Comparison of ENCODE assay signal across 15 cellular contexts in genomic region chr11:216081-216974, GRCh38. TPM values are rescaled to one million over a fixed set of nuclear protein-coding genes. Genes with fewer than 3 reads are reported as not detected.
DNase-seq lines count a peak whose midpoint lies in the region; ATAC-seq and TF ChIP-seq lines count a peak whose summit lies in the region.
"Had no signal": no experiment of that assay in that cellular context is flagged by ENCODE, and none has a peak within 500 bp of the region (broad histone marks: within the 10 kb centered on the region; RNA-seq: fewer than 3 reads in every experiment).

No MANE protein-coding gene starts in this region.

- H3K27ac Mint-ChIP-seq in activated CD8-positive, alpha-beta T cell treated with anti-CD3 and anti-CD28 coated beads for 36 hours, result peak overlapping the region; percentile 55
- no peak overlapping the region for H3K27ac Mint-ChIP-seq in activated CD8-positive, alpha-beta T cell treated with anti-CD3 and anti-CD28 coated beads, Interleukin-2, amount 10 ng/mL, durations not matched to agents 7 days and 5 days
- H3K27ac Mint-ChIP-seq in activated naive CD8-positive, alpha-beta T cell treated with anti-CD3 and anti-CD28 coated beads for 36 hours, result peak overlapping the region; percentile 53
- peak overlapping the region in 5 of 9 donors; percentile 43 to 72 (median 48) for H3K27ac Mint-ChIP-seq in naive thymus-derived CD4-positive, alpha-beta T cell

- no peak overlapping the region for H3K9ac ChIP-seq in DND-41 (ENCODE audit: low read depth, low read length)

- H3K9me3 ChIP-seq in DND-41 (ENCODE audit: insufficient read depth, low read length, severe bottlenecking), result no peaks in the 10 kb centered on the region
- H3K9me3 ChIP-seq in naive thymus-derived CD4-positive, alpha-beta T cell (ENCODE audit: control insufficient read depth in 2 of 3, low read length in 3 of 3), result no peaks in the 10 kb centered on the region
- H3K9me3 ChIP-seq: gastroesophageal sphincter had no signal

- no peak overlapping the region for H3K4me2 ChIP-seq in DND-41 (ENCODE audit: insufficient read depth, low read length)

- no peak for ATAC-seq in activated CD8-positive, alpha-beta T cell treated with anti-CD3 and anti-CD28 coated beads for 36 hours
- ATAC-seq in activated CD8-positive, alpha-beta T cell treated with anti-CD3 and anti-CD28 coated beads, Interleukin-2, amount 10 ng/mL, durations not matched to agents 7 days and 5 days, result no peak
- peak; percentile 15; the same call in 1 of the 3 replicates for ATAC-seq in DND-41 (ENCODE audit: insufficient read depth, low read depth)
- no peak for ATAC-seq in naive thymus-derived CD4-positive, alpha-beta T cell
- no peak for ATAC-seq in GM21515 (IDR thresholded peaks at IDR 0.05; ENCODE audit: unreplicated experiment)
- ATAC-seq: activated T-cell treated with anti-CD3 and anti-CD28 coated beads, Interleukin-2, amount 50 U/mL, for 4 hours; gastroesophageal sphincter; stimulated activated naive CD8-positive, alpha-beta T cell treated with anti-CD3 and anti-CD28 coated beads, Interleukin-15, Interleukin-2, amounts not matched to agents 100 U/mL and 50 U/mL, for 24 hours had no signal

- peaks cover 11% of the 10 kb centered on the region for H3K4me1 Mint-ChIP-seq in activated CD8-positive, alpha-beta T cell treated with anti-CD3 and anti-CD28 coated beads for 36 hours (ENCODE audit: low read depth)
- H3K4me1 Mint-ChIP-seq in activated CD8-positive, alpha-beta T cell treated with anti-CD3 and anti-CD28 coated beads, Interleukin-2, amount 10 ng/mL, durations not matched to agents 7 days and 5 days (ENCODE audit: low read depth), result peaks cover 5% of the 10 kb centered on the region
- peaks cover 8% of the 10 kb centered on the region for H3K4me1 Mint-ChIP-seq in activated naive CD8-positive, alpha-beta T cell treated with anti-CD3 and anti-CD28 coated beads for 36 hours
- H3K4me1 Mint-ChIP-seq in naive thymus-derived CD4-positive, alpha-beta T cell, result peaks cover 0 to 20% (median 3%) of the 10 kb centered on the region in 7 donors

- peaks cover 27% of the 10 kb centered on the region for H4K20me1 ChIP-seq in DND-41 (ENCODE audit: insufficient read depth, low read length)

- no peak overlapping the region for H3K4me3 Mint-ChIP-seq in activated CD8-positive, alpha-beta T cell treated with anti-CD3 and anti-CD28 coated beads for 36 hours
- no peak overlapping the region for H3K4me3 Mint-ChIP-seq in activated CD8-positive, alpha-beta T cell treated with anti-CD3 and anti-CD28 coated beads, Interleukin-2, amount 10 ng/mL, durations not matched to agents 7 days and 5 days
- no peak overlapping the region for H3K4me3 Mint-ChIP-seq in activated naive CD8-positive, alpha-beta T cell treated with anti-CD3 and anti-CD28 coated beads for 36 hours
- H3K4me3 Mint-ChIP-seq in naive thymus-derived CD4-positive, alpha-beta T cell, result no peak overlapping the region
- H3K4me3 Mint-ChIP-seq: activated T-cell treated with anti-CD3 and anti-CD28 coated beads, Interleukin-2, amount 50 U/mL, for 4 hours had no signal

- H3K27me3 Mint-ChIP-seq in activated CD8-positive, alpha-beta T cell treated with anti-CD3 and anti-CD28 coated beads for 36 hours, result no peaks in the 10 kb centered on the region
- H3K27me3 Mint-ChIP-seq in activated CD8-positive, alpha-beta T cell treated with anti-CD3 and anti-CD28 coated beads, Interleukin-2, amount 10 ng/mL, durations not matched to agents 7 days and 5 days (ENCODE audit: low read depth), result no peaks in the 10 kb centered on the region
- no peaks in the 10 kb centered on the region for H3K27me3 Mint-ChIP-seq in activated naive CD8-positive, alpha-beta T cell treated with anti-CD3 and anti-CD28 coated beads for 36 hours
- no peaks in the 10 kb centered on the region for H3K27me3 Mint-ChIP-seq in naive thymus-derived CD4-positive, alpha-beta T cell

- no peak for TF ChIP-seq CTCF in activated CD8-positive, alpha-beta T cell treated with anti-CD3 and anti-CD28 coated beads for 36 hours (IDR thresholded peaks at IDR 0.05)
- no peak for TF ChIP-seq CTCF in DND-41 (IDR thresholded peaks at IDR 0.05; ENCODE audit: borderline replicate concordance, extremely low read depth, low read length, poor library complexity, severe bottlenecking)

- POLR2A ChIA-PET in activated CD8-positive, alpha-beta T cell treated with anti-CD3 and anti-CD28 coated beads for 36 hours (lab: Charles Lee), result interaction anchor here (0.6 to 4.2 kb wide), 9 partner anchors 9 to 88 kb away, joined by 3 to 15 read pairs (median 3); partner anchors contain the start of genes BET1L, RIC8A and SIRT3
- POLR2A ChIA-PET in activated CD8-positive, alpha-beta T cell treated with anti-CD3 and anti-CD28 coated beads, Interleukin-2, amount 10 ng/mL, durations not matched to agents 7 days and 5 days (lab: Charles Lee), result interaction anchor here (0.8 to 1.3 kb wide), 4 partner anchors 9 to 19 kb away, joined by 3 to 5 read pairs (median 4); partner anchors contain the start of genes BET1L and RIC8A
- POLR2A ChIA-PET in naive thymus-derived CD4-positive, alpha-beta T cell (lab: Charles Lee), result interaction anchor here (0.6 to 1.7 kb wide), 3 partner anchors 9 to 65 kb away, joined by 3 to 5 read pairs (median 5); partner anchors contain the start of genes BET1L and RIC8A

- H3K36me3 Mint-ChIP-seq in activated CD8-positive, alpha-beta T cell treated with anti-CD3 and anti-CD28 coated beads for 36 hours (ENCODE audit: low read depth), result peaks cover 38% of the 10 kb centered on the region
- peaks cover 42% of the 10 kb centered on the region for H3K36me3 Mint-ChIP-seq in activated CD8-positive, alpha-beta T cell treated with anti-CD3 and anti-CD28 coated beads, Interleukin-2, amount 10 ng/mL, durations not matched to agents 7 days and 5 days (ENCODE audit: low read depth)
- H3K36me3 Mint-ChIP-seq in activated naive CD8-positive, alpha-beta T cell treated with anti-CD3 and anti-CD28 coated beads for 36 hours, result peaks cover 16% of the 10 kb centered on the region
- H3K36me3 Mint-ChIP-seq in naive thymus-derived CD4-positive, alpha-beta T cell, result peaks cover 5 to 27% (median 11%) of the 10 kb centered on the region in 5 donors

- H3K4me1 ChIP-seq in DND-41 (ENCODE audit: insufficient read depth, low read length), result peaks cover 7% of the 10 kb centered on the region; the same call in 1 of the 2 replicates
- H3K4me1 ChIP-seq in naive thymus-derived CD4-positive, alpha-beta T cell (ENCODE audit: control insufficient read depth in 2 of 2, insufficient read depth in 2 of 2, low read length in 2 of 2), result no peaks in the 10 kb centered on the region

- H3K79me2 ChIP-seq in DND-41 (ENCODE audit: insufficient read depth, low read length), result peaks cover under 1% of the 10 kb centered on the region; the same call in 1 of the 2 replicates

- H3K36me3 ChIP-seq in DND-41 (ENCODE audit: insufficient read depth, low read length), result peaks cover 50% of the 10 kb centered on the region
- H3K36me3 ChIP-seq in naive thymus-derived CD4-positive, alpha-beta T cell (ENCODE audit: control insufficient read depth in 2 of 3, insufficient read depth in 3 of 3, low read length in 3 of 3), result peaks cover 19 to 53% (median 33%) of the 10 kb centered on the region in 3 experiments

- intact Hi-C loops in activated CD8-positive, alpha-beta T cell treated with anti-CD3 and anti-CD28 coated beads for 36 hours (cut with micrococcal nuclease), result no loop called here
- intact Hi-C loops in naive thymus-derived CD4-positive, alpha-beta T cell (cut with micrococcal nuclease), result no loop called here

- no peak overlapping the region for H3K27ac ChIP-seq in DND-41 (ENCODE audit: low read length)
- H3K27ac ChIP-seq in naive thymus-derived CD4-positive, alpha-beta T cell (ENCODE audit: low read depth, low read length), result peak overlapping the region; percentile 33

- H3K9me3 Mint-ChIP-seq in activated CD8-positive, alpha-beta T cell treated with anti-CD3 and anti-CD28 coated beads for 36 hours, result no peaks in the 10 kb centered on the region
- no peaks in the 10 kb centered on the region for H3K9me3 Mint-ChIP-seq in activated CD8-positive, alpha-beta T cell treated with anti-CD3 and anti-CD28 coated beads, Interleukin-2, amount 10 ng/mL, durations not matched to agents 7 days and 5 days (ENCODE audit: insufficient read depth)
- H3K9me3 Mint-ChIP-seq in activated naive CD8-positive, alpha-beta T cell treated with anti-CD3 and anti-CD28 coated beads for 36 hours, result no peaks in the 10 kb centered on the region
- no peaks in the 10 kb centered on the region for H3K9me3 Mint-ChIP-seq in naive thymus-derived CD4-positive, alpha-beta T cell
- H3K9me3 Mint-ChIP-seq: activated T-cell treated with anti-CD3 and anti-CD28 coated beads, Interleukin-2, amount 50 U/mL, for 4 hours had no signal

- DNase-seq in activated CD8-positive, alpha-beta T cell treated with anti-CD3 and anti-CD28 coated beads for 36 hours, result no peak
- no peak for DNase-seq in activated CD8-positive, alpha-beta T cell treated with anti-CD3 and anti-CD28 coated beads, Interleukin-2, amount 10 ng/mL, durations not matched to agents 7 days and 5 days
- DNase-seq in DND-41, result no peak
- DNase-seq in activated naive CD8-positive, alpha-beta T cell treated with anti-CD3 and anti-CD28 coated beads for 36 hours, result no peak
- DNase-seq in naive thymus-derived CD4-positive, alpha-beta T cell, result peak in 1 of 9 donors; percentile 6
- no peak for DNase-seq in putamen (ENCODE audit: low spot score)
- DNase-seq in NCI-H2081 (lab: John Stamatoyannopoulos, UW), result no peak
- DNase-seq: activated T-cell treated with anti-CD3 and anti-CD28 coated beads, Interleukin-2, amount 50 U/mL, for 4 hours; NCI-H345; stimulated activated naive CD8-positive, alpha-beta T cell treated with anti-CD3 and anti-CD28 coated beads, Interleukin-15, Interleukin-2, amounts not matched to agents 100 U/mL and 50 U/mL, for 24 hours; SW 1271 had no signal

- no peaks in the 10 kb centered on the region for H3K27me3 ChIP-seq in DND-41 (ENCODE audit: insufficient read depth, low read length, poor library complexity)
- H3K27me3 ChIP-seq in naive thymus-derived CD4-positive, alpha-beta T cell (ENCODE audit: control insufficient read depth in 2 of 2, insufficient read depth in 2 of 2, low read length in 2 of 2), result no peaks in the 10 kb centered on the region
- H3K27me3 ChIP-seq: gastroesophageal sphincter had no signal

- CTCF ChIA-PET in activated CD8-positive, alpha-beta T cell treated with anti-CD3 and anti-CD28 coated beads for 36 hours (lab: Charles Lee), result interaction anchor here (0.9 to 1.5 kb wide), 5 partner anchors 12 to 303 kb away, joined by 3 to 6 read pairs (median 4); no protein-coding TSS in a partner anchor
- CTCF ChIA-PET in activated CD8-positive, alpha-beta T cell treated with anti-CD3 and anti-CD28 coated beads, Interleukin-2, amount 10 ng/mL, durations not matched to agents 7 days and 5 days (lab: Charles Lee), result interaction anchor here (0.6 to 2.5 kb wide), 3 partner anchors 13 to 34 kb away, joined by 3 to 15 read pairs (median 4); no protein-coding TSS in a partner anchor
- CTCF ChIA-PET in naive thymus-derived CD4-positive, alpha-beta T cell (lab: Charles Lee), result no interaction called here

- no peak overlapping the region for H3K4me3 ChIP-seq in DND-41 (ENCODE audit: low read depth in 1 of 2, low read length in 2 of 2)
- no peak overlapping the region for H3K4me3 ChIP-seq in naive thymus-derived CD4-positive, alpha-beta T cell (ENCODE audit: low read length)
- H3K4me3 ChIP-seq: gastroesophageal sphincter had no signal

- no peak overlapping the region for H2AFZ ChIP-seq in DND-41 (ENCODE audit: low read depth, low read length)

RNA-seq across cellular contexts. Expression of gene RIC8A, which starts 8.8 kb away (rescaled TPM):
- 100 to 1,000 TPM in 1 of 2 experiments, 10 to 100 TPM in 1; 96.5 to 108 TPM for total RNA-seq in activated CD8-positive, alpha-beta T cell treated with anti-CD3 and anti-CD28 coated beads for 36 hours
- 100 to 1,000 TPM; 121 to 126 TPM for total RNA-seq in activated CD8-positive, alpha-beta T cell treated with anti-CD3 and anti-CD28 coated beads, Interleukin-2, amount 10 ng/mL, durations not matched to agents 7 days and 5 days
- 100 to 1,000 TPM; 105 to 111 TPM for total RNA-seq in activated naive CD8-positive, alpha-beta T cell treated with anti-CD3 and anti-CD28 coated beads for 36 hours
- 100 to 1,000 TPM in 1 of 5 experiments, 10 to 100 TPM in 4; 74.4 to 119 (median 92.0) TPM for total RNA-seq in naive thymus-derived CD4-positive, alpha-beta T cell
- 10 to 100 TPM; 77.2 to 94.3 TPM for polyA plus RNA-seq in naive thymus-derived CD4-positive, alpha-beta T cell

RNA-seq across cellular contexts. Expression of gene BET1L, which starts 9.1 kb away (rescaled TPM):
- total RNA-seq in activated CD8-positive, alpha-beta T cell treated with anti-CD3 and anti-CD28 coated beads for 36 hours, result 10 to 100 TPM; 58.4 to 68.9 TPM
- total RNA-seq in activated CD8-positive, alpha-beta T cell treated with anti-CD3 and anti-CD28 coated beads, Interleukin-2, amount 10 ng/mL, durations not matched to agents 7 days and 5 days, result 10 to 100 TPM; 33.8 to 34.2 TPM
- total RNA-seq in activated naive CD8-positive, alpha-beta T cell treated with anti-CD3 and anti-CD28 coated beads for 36 hours, result 10 to 100 TPM; 44.0 to 45.5 TPM
- total RNA-seq in naive thymus-derived CD4-positive, alpha-beta T cell, result 100 to 1,000 TPM in 2 of 5 experiments, 10 to 100 TPM in 3; 47.1 to 125 (median 63.2) TPM
- 100 to 1,000 TPM in 1 of 2 donors, 10 to 100 TPM in 1; 89.3 to 111 TPM for polyA plus RNA-seq in naive thymus-derived CD4-positive, alpha-beta T cell

RNA-seq across cellular contexts. Expression of gene SIRT3, which starts 19.8 kb away (rescaled TPM):
- 10 to 100 TPM; 27.7 to 32.1 TPM for total RNA-seq in activated CD8-positive, alpha-beta T cell treated with anti-CD3 and anti-CD28 coated beads for 36 hours
- total RNA-seq in activated CD8-positive, alpha-beta T cell treated with anti-CD3 and anti-CD28 coated beads, Interleukin-2, amount 10 ng/mL, durations not matched to agents 7 days and 5 days, result 10 to 100 TPM; 13.1 to 15.0 TPM
- 10 to 100 TPM; 18.6 to 20.5 TPM for total RNA-seq in activated naive CD8-positive, alpha-beta T cell treated with anti-CD3 and anti-CD28 coated beads for 36 hours
- 10 to 100 TPM; 19.0 to 34.8 (median 25.6) TPM for total RNA-seq in naive thymus-derived CD4-positive, alpha-beta T cell
- polyA plus RNA-seq in naive thymus-derived CD4-positive, alpha-beta T cell, result 10 to 100 TPM in 1 of 2 donors, 1 to 10 TPM in 1; 9.9 to 18.9 TPM

RNA-seq across cellular contexts. Expression of gene PSMD13, which starts 20.4 kb away (rescaled TPM):
- total RNA-seq in activated CD8-positive, alpha-beta T cell treated with anti-CD3 and anti-CD28 coated beads for 36 hours, result 100 to 1,000 TPM; 220 to 228 TPM
- 100 to 1,000 TPM; 164 to 173 TPM for total RNA-seq in activated CD8-positive, alpha-beta T cell treated with anti-CD3 and anti-CD28 coated beads, Interleukin-2, amount 10 ng/mL, durations not matched to agents 7 days and 5 days
- 100 to 1,000 TPM; 235 to 239 TPM for total RNA-seq in activated naive CD8-positive, alpha-beta T cell treated with anti-CD3 and anti-CD28 coated beads for 36 hours
- total RNA-seq in naive thymus-derived CD4-positive, alpha-beta T cell, result 100 to 1,000 TPM in 1 of 5 experiments, 10 to 100 TPM in 4; 64.3 to 172 (median 86.9) TPM
- 100 to 1,000 TPM; 186 to 215 TPM for polyA plus RNA-seq in naive thymus-derived CD4-positive, alpha-beta T cell

RNA-seq across cellular contexts. Expression of gene SCGB1C1, which starts 23.4 kb away (rescaled TPM):
- total RNA-seq in activated CD8-positive, alpha-beta T cell treated with anti-CD3 and anti-CD28 coated beads for 36 hours, result not detected
- not detected for total RNA-seq in activated CD8-positive, alpha-beta T cell treated with anti-CD3 and anti-CD28 coated beads, Interleukin-2, amount 10 ng/mL, durations not matched to agents 7 days and 5 days
- total RNA-seq in activated naive CD8-positive, alpha-beta T cell treated with anti-CD3 and anti-CD28 coated beads for 36 hours, result not detected
- total RNA-seq in naive thymus-derived CD4-positive, alpha-beta T cell, result not detected
- not detected for polyA plus RNA-seq in naive thymus-derived CD4-positive, alpha-beta T cell
- total RNA-seq: activated T-cell treated with anti-CD3 and anti-CD28 coated beads, Interleukin-2, amount 50 U/mL, for 4 hours; gastroesophageal sphincter; H1; OCI-LY7 had no signal
- polyA plus RNA-seq: H1 had no signal
